In genomic region chr5:142900926-142901325, GRCh38 we compare ENCODE assay signal across 19 cellular contexts.
A peak's percentile ranks its signal among the peaks of the same experiment; 100 is the strongest.
DNase-seq lines count a peak whose midpoint lies in the region; ATAC-seq and TF ChIP-seq lines count a peak whose summit lies in the region.
"Had no signal": no experiment of that assay in that cellular context is flagged by ENCODE, and none has a peak within 500 bp of the region (broad histone marks: within the 10 kb centered on the region; RNA-seq: fewer than 3 reads in every experiment).

No MANE protein-coding gene starts in this region.

- no peak overlapping the region for H4K8ac ChIP-seq in mesendoderm (ENCODE audit: low read depth, low read length)

- no peak overlapping the region for H2BK5ac ChIP-seq in mesendoderm (ENCODE audit: low read length)

- H3K27me3 ChIP-seq in mesendoderm (ENCODE audit: insufficient read depth, low read length, poor library complexity) = no peaks in the 10 kb centered on the region
- H3K27me3 ChIP-seq: BLaER1, pancreas had no signal

- DNase-seq in AG20443 (ENCODE audit: low spot score) (peak; percentile 62), NCI-H1048 (lab: John Stamatoyannopoulos, UW) (peak; percentile 19), chondrocyte (ENCODE audit: low spot score) (no peak), mesendoderm (no peak), D341Med (ENCODE audit: low spot score) (no peak), NCI-H2171 (lab: John Stamatoyannopoulos, UW) (no peak)
- DNase-seq in activated naive CD4-positive, alpha-beta T cell treated with Interleukin-2 at 50 U/mL for 16 hours = no peak
- DNase-seq: activated CD4-positive, alpha-beta T cell treated with anti-CD3 and anti-CD28 coated beads, Interleukin-2, amount 10 ng/mL, durations not matched to agents 7 days and 5 days; GDM1; left ventricle myocardium superior; NCI-H187 treated with DMSO at 0.1 percent for 48 hours; NK-92 treated with Interleukin-12 subunit alpha and Interleukin-12 subunit beta, amount 100 ng/mL, for 24 hours; pancreas; stimulated activated CD4-positive, alpha-beta T cell treated with anti-CD3 and anti-CD28 coated beads, Interleukin-2, amount 100 ng/mL, for 48 hours; stimulated activated naive CD8-positive, alpha-beta T cell treated with anti-CD3 and anti-CD28 coated beads, Interleukin-15, Interleukin-2, amounts not matched to agents 100 U/mL and 50 U/mL, for 24 hours had no signal

- peak overlapping the region; percentile 43 for H3K56ac ChIP-seq in mesendoderm (ENCODE audit: low read length)

- H3K18ac ChIP-seq in mesendoderm (ENCODE audit: low read length) = peak overlapping the region; percentile 45

- H3K4me1 ChIP-seq in mesendoderm (ENCODE audit: control insufficient read depth, low read depth, low read length) = peaks cover 23% of the 10 kb centered on the region
- H3K4me1 ChIP-seq: pancreas had no signal

- H3K27ac Mint-ChIP-seq in chondrocyte (ENCODE audit: unreplicated experiment) = peak overlapping the region; percentile 6
- H3K27ac Mint-ChIP-seq: activated CD4-positive, alpha-beta T cell treated with anti-CD3 and anti-CD28 coated beads, Interleukin-2, amount 10 ng/mL, durations not matched to agents 7 days and 5 days; activated T-helper 2 cell treated with anti-CD3 and anti-CD28 coated beads, Interferon-gamma antibody, Interleukin-2, Interleukin-4, amounts not matched to agents 10 μg/mL and 5 μg/mL and 100 μg/mL, durations not matched to agents 14 hours and 24 hours and 36 hours had no signal

- ATAC-seq in GM18519 (IDR thresholded peaks at IDR 0.05; ENCODE audit: low FRiP score, unreplicated experiment) = no peak
- ATAC-seq: left ventricle myocardium superior; pancreas; stimulated activated naive CD8-positive, alpha-beta T cell treated with anti-CD3 and anti-CD28 coated beads, Interleukin-15, Interleukin-2, amounts not matched to agents 100 U/mL and 50 U/mL, for 24 hours had no signal

- H3K79me1 ChIP-seq in mesendoderm (ENCODE audit: low read length) = no peaks in the 10 kb centered on the region

- H3K9me3 Mint-ChIP-seq in chondrocyte (ENCODE audit: low read depth) = no peaks in the 10 kb centered on the region
- H3K9me3 Mint-ChIP-seq: activated CD4-positive, alpha-beta T cell treated with anti-CD3 and anti-CD28 coated beads, Interleukin-2, amount 10 ng/mL, durations not matched to agents 7 days and 5 days; activated T-helper 2 cell treated with anti-CD3 and anti-CD28 coated beads, Interferon-gamma antibody, Interleukin-2, Interleukin-4, amounts not matched to agents 10 μg/mL and 5 μg/mL and 100 μg/mL, durations not matched to agents 14 hours and 24 hours and 36 hours had no signal

- no peak overlapping the region for H3K4me2 ChIP-seq in mesendoderm (ENCODE audit: low read length)
- H3K4me2 ChIP-seq: BLaER1, KMS-11 had no signal

- no peak overlapping the region for H2AK5ac ChIP-seq in mesendoderm (ENCODE audit: low read length)

- no peak overlapping the region for H3K4me3 Mint-ChIP-seq in chondrocyte (ENCODE audit: unreplicated experiment)
- H3K4me3 Mint-ChIP-seq: activated CD4-positive, alpha-beta T cell treated with anti-CD3 and anti-CD28 coated beads, Interleukin-2, amount 10 ng/mL, durations not matched to agents 7 days and 5 days had no signal

- H3K23ac ChIP-seq in mesendoderm (ENCODE audit: low read length) = peak overlapping the region; percentile 12

- no peak for TF ChIP-seq CTCF in chondrocyte (IDR thresholded peaks at IDR 0.05)

- WGBS in mesendoderm (ENCODE audit: extremely low coverage, insufficient coverage, low lambda C conversion rate) = no CpG with 5 or more reads among the region's 5 CpGs

- no peaks in the 10 kb centered on the region for H3K27me3 Mint-ChIP-seq in chondrocyte (ENCODE audit: low read depth)
- H3K27me3 Mint-ChIP-seq: activated CD4-positive, alpha-beta T cell treated with anti-CD3 and anti-CD28 coated beads, Interleukin-2, amount 10 ng/mL, durations not matched to agents 7 days and 5 days had no signal

- H4K5ac ChIP-seq in mesendoderm (ENCODE audit: low read length) = no peak overlapping the region

- H3K4ac ChIP-seq in mesendoderm (ENCODE audit: low read depth, low read length) = no peak overlapping the region

- H3K4me1 Mint-ChIP-seq in chondrocyte (ENCODE audit: low read depth) = peaks cover 30% of the 10 kb centered on the region

- H2BK15ac ChIP-seq in mesendoderm (replicated peaks; ENCODE audit: low read depth) = peak overlapping the region; percentile 96

- H3K36me3 ChIP-seq in mesendoderm (ENCODE audit: control insufficient read depth, insufficient read depth, low read length) = no peaks in the 10 kb centered on the region
- H3K36me3 ChIP-seq: pancreas had no signal

- peaks cover 15% of the 10 kb centered on the region for H3K36me3 Mint-ChIP-seq in chondrocyte (ENCODE audit: low read depth)

- no peaks in the 10 kb centered on the region for H3K79me2 ChIP-seq in mesendoderm (ENCODE audit: control insufficient read depth, insufficient read depth, low read length)

- no peak overlapping the region for H3K4me3 ChIP-seq in mesendoderm (ENCODE audit: low read length)
- H3K4me3 ChIP-seq: BLaER1, pancreas had no signal

- no peak overlapping the region for H3K27ac ChIP-seq in mesendoderm (ENCODE audit: low read depth, low read length)
- H3K27ac ChIP-seq: BLaER1, KMS-11, pancreas had no signal

- peak overlapping the region; percentile 35 for H2BK120ac ChIP-seq in mesendoderm (ENCODE audit: low read depth, low read length)

- peak overlapping the region; percentile 6 for H3K9ac ChIP-seq in mesendoderm (ENCODE audit: low read length)
- H3K9ac ChIP-seq: BLaER1, KMS-11 had no signal

Comparison
In these comparisons a context has a peak if more than half of its experiments do, and no peak if none do; other contexts are left out.
1. DNase-seq: peak in AG20443 (single experiment) and NCI-H1048 (single experiment); none in chondrocyte (single experiment), mesendoderm (single experiment), activated naive CD4-positive, alpha-beta T cell treated with Interleukin-2 at 50 U/mL for 16 hours (single experiment), D341Med (single experiment) and NCI-H2171 (single experiment).